ENCODE assay signal across 14 cellular contexts in the genomic region with DNA sequence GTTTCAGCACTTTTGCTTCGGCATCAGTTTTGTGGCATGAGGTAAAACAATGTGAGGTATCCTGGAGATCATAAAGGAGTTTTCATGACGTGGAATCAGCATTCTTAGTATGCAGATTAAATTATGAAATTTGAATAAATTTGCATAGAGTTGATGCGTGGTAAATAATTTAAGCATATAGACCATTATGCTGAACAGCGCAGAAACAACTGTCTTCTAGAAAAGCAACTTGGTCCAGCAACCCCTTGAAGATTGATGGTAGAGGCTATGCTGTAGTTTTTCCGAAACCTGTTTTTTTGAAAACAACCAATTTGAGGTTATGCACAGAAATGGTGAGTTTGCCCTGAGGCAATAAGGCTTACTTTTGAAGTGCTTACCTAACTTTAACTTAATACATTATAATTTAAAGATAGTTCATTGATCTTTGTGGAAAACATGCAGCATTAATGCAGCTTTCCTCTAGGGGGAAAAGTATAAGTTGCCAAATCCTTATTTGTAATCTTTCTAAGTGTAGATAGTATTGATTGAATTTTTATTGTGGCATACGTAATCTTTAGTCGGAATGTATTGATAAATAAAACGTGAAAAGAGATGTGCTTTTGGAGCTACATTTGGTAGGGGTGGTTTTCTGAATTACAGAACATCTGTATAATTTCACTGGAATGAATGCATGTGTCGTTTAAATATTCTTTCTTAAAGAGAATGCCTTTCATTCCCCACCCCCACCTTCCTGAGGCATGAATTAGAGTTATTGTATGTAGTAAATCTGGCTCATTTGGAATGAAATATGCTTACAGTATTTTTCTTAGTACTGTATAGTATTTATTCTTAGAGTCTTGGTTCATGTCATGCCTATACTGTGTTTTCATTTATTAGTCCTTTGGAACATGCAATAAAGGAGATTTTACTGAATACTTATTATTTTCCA. TPM values are rescaled to one million over a fixed set of nuclear protein-coding genes. Genes with fewer than 3 reads are reported as not detected.
DNase-seq lines count a peak whose midpoint lies in the region; ATAC-seq and TF ChIP-seq lines count a peak whose summit lies in the region.
"Had no signal": no experiment of that assay in that cellular context is flagged by ENCODE, and none has a peak within 500 bp of the region (broad histone marks: within the 10 kb centered on the region; RNA-seq: fewer than 3 reads in every experiment).

No MANE protein-coding gene starts in this region.

- H3K27ac ChIP-seq in AG04450 (ENCODE audit: low read depth, low read length) (no peak overlapping the region), foreskin keratinocyte (no peak overlapping the region)
- H3K27ac ChIP-seq: brain microvascular endothelial cell, SJCRH30, upper lobe of right lung had no signal

- POLR2A ChIA-PET in AG04450 (lab: Yijun Ruan, JAX) (interaction anchor here (1.2 kb wide), 1 partner anchor 46 kb away, joined by 3 read pairs; no protein-coding TSS in a partner anchor), T-cell (lab: Charles Lee) (interaction anchor here in 1 of 2 donors (0.6 to 1.6 kb wide), 8 partner anchors 10 to 48 kb away, joined by 3 to 27 read pairs (median 6); no protein-coding TSS in a partner anchor)

- H3K36me3 ChIP-seq in GM06990 (ENCODE audit: control insufficient read depth, insufficient read depth, low read length) = no peaks in the 10 kb centered on the region; the same call in 1 of the 2 replicates
- H3K36me3 ChIP-seq: brain microvascular endothelial cell, SJCRH30, upper lobe of right lung had no signal

- no peak for ATAC-seq in T-cell (replicated peaks in 1 of 4)
- ATAC-seq in foreskin keratinocyte = no peak
- no peak for ATAC-seq in GM21367 (IDR thresholded peaks at IDR 0.05; ENCODE audit: unreplicated experiment)
- ATAC-seq: upper lobe of right lung had no signal

- H3K4me1 ChIP-seq in foreskin keratinocyte = peaks cover 33% of the 10 kb centered on the region
- H3K4me1 ChIP-seq: SJCRH30 had no signal

- H3K9me3 Mint-ChIP-seq in T-cell = no peaks in the 10 kb centered on the region

- peaks cover 80 to 84% (median 83%) of the 10 kb centered on the region in 3 donors for H3K4me1 Mint-ChIP-seq in T-cell

- H3K4me3 Mint-ChIP-seq in T-cell = peak overlapping the region in 1 of 3 donors; percentile 94

- peak overlapping the region; percentile 93 to 97 for H3K27ac Mint-ChIP-seq in T-cell

- H3K4me3 ChIP-seq in AG04450 (ENCODE audit: low read depth, low read length) = no peak overlapping the region
- peak overlapping the region; percentile 45 for H3K4me3 ChIP-seq in GM06990 (replicated peaks; ENCODE audit: low read depth, low read length)
- H3K4me3 ChIP-seq: SJCRH30, upper lobe of right lung had no signal

- DNase-seq in AG04450 (ENCODE audit: low read depth, low spot score) (no peak), GM06990 (ENCODE audit: extremely low read depth, insufficient read length) (no peak), T-cell (no peak), foreskin keratinocyte (no peak), SKM-1 (lab: John Stamatoyannopoulos, UW; ENCODE audit: unreplicated experiment) (no peak), NCI-H1092 treated with DMSO at 0.1 percent for 48 hours (lab: John Stamatoyannopoulos, UW) (no peak)
- no peak for DNase-seq in activated effector memory CD4-positive, alpha-beta T cell treated with Interleukin-2 at 50 U/mL for 16 hours
- DNase-seq: AML-193, brain microvascular endothelial cell, islet precursor cell, NCI-H2171, SJCRH30, upper lobe of right lung had no signal

- H3K36me3 Mint-ChIP-seq in T-cell = peaks cover 9% of the 10 kb centered on the region

- peak; percentile 28 for TF ChIP-seq CTCF in AG04450 (IDR thresholded peaks at IDR 0.05; ENCODE audit: low read depth, low read length)
- peak; percentile 6 for TF ChIP-seq CTCF in GM06990 (IDR thresholded peaks at IDR 0.05; ENCODE audit: insufficient read depth, low read length, poor library complexity, severe bottlenecking)
- peak; percentile 25 for TF ChIP-seq CTCF in foreskin keratinocyte (conservative IDR thresholded peaks at IDR 0.05)

- no peaks in the 10 kb centered on the region for H3K27me3 Mint-ChIP-seq in T-cell

- no peaks in the 10 kb centered on the region for H3K27me3 ChIP-seq in AG04450 (ENCODE audit: control insufficient read depth, insufficient read depth, low read length)
- no peaks in the 10 kb centered on the region for H3K27me3 ChIP-seq in GM06990 (replicated peaks; ENCODE audit: control insufficient read depth, insufficient read depth, low read length)
- no peaks in the 10 kb centered on the region for H3K27me3 ChIP-seq in foreskin keratinocyte
- H3K27me3 ChIP-seq: brain microvascular endothelial cell, upper lobe of right lung had no signal

- CTCF ChIA-PET in AG04450 (lab: Charles Lee) = interaction anchor here (0.6 to 1.6 kb wide), 5 partner anchors 10 to 1559 kb away, joined by 3 to 6 read pairs (median 3); no protein-coding TSS in a partner anchor
- CTCF ChIA-PET in T-cell (lab: Charles Lee) = interaction anchor here (0.5 to 2.8 kb wide), 8 partner anchors 9 to 63 kb away, joined by 3 to 23 read pairs (median 8); no protein-coding TSS in a partner anchor

- peaks cover 5% of the 10 kb centered on the region; the same call in 1 of the 2 replicates for H3K9me3 ChIP-seq in AG04450 (ENCODE audit: control insufficient read depth, insufficient read depth, low read length)
- H3K9me3 ChIP-seq: SJCRH30, upper lobe of right lung had no signal

RNA-seq across cellular contexts. Expression of gene PRDM2, which starts 3.8 kb away (rescaled TPM):
- polyA plus RNA-seq in AG04450 (2011; rRNA removed) = 12.0 and 16.4 TPM in 2 replicates
- 20.4 and 25.6 TPM in 2 replicates for polyA minus RNA-seq in AG04450 (2011; rRNA and poly(A)+ RNA removed)
- 100 to 1,000 TPM in 2 of 5 donors, 10 to 100 TPM in 3; 93.3 to 162 (median 99.4) TPM for total RNA-seq in T-cell
- 19.0 and 19.1 TPM in 2 replicates for total RNA-seq in foreskin keratinocyte
- polyA plus RNA-seq in foreskin keratinocyte = 5.2 and 6.0 TPM in 2 replicates
